Comparison of ENCODE assay signal across 12 cellular contexts in the genomic region with DNA sequence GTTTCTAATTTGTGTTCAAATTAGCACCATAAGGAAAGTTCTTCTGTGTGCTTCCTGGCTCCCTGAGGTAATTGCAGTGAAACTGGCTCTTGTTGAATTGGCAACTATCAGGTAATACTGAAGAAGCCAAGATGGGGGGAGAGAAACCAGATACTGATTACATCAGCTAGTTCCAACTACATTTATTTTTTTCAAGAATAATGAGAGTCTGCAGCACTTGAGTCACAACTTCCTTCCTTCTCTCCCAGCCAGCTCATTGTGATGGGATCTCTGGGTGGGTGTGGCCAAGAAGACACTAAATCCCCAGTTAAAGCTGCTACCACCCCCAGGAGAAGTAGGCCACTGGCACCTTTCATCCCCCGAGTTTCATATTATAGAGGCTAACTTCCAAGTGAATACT.
DNase-seq lines count a peak whose midpoint lies in the region; FAIRE-seq and TF ChIP-seq lines count a peak whose summit lies in the region.
"Had no signal": no experiment of that assay in that cellular context is flagged by ENCODE, and none has a peak within 500 bp of the region (broad histone marks: within the 10 kb centered on the region; RNA-seq: fewer than 3 reads in every experiment).

No MANE protein-coding gene starts in this region.

- no peaks in the 10 kb centered on the region for H3K4me1 ChIP-seq in esophagus squamous epithelium
- H3K4me1 ChIP-seq: neural progenitor cell had no signal

- DNase-seq in DMS79 treated with DMSO at 0.1 percent for 48 hours (lab: John Stamatoyannopoulos, UW) (peak; percentile 10), DMS79 (lab: John Stamatoyannopoulos, UW) (no peak), NOMO-1 treated with DMSO at 0.1 percent for 48 hours (lab: John Stamatoyannopoulos, UW; ENCODE audit: unreplicated experiment) (peak; percentile 50), bronchial epithelial cell (ENCODE audit: low read depth) (peak; percentile 67), skeletal muscle cell (ENCODE audit: low read depth) (peak; percentile 72), H7 (no peak), iPS-NIHi11 (ENCODE audit: low spot score) (no peak), esophagus squamous epithelium (lab: John Stamatoyannopoulos, UW) (no peak)
- DNase-seq: 8988T; activated CD4-positive, alpha-beta memory T cell treated with anti-CD3 and anti-CD28 coated beads for 36 hours; kidney glomerular epithelial cell had no signal

- intact Hi-C loops in esophagus squamous epithelium (cut with DNase I) = no loop called here

- no peak overlapping the region for H3K4me3 ChIP-seq in bronchial epithelial cell (ENCODE audit: low read depth, low read length)
- H3K4me3 ChIP-seq in skeletal muscle cell (ENCODE audit: low read depth, low read length) = no peak overlapping the region
- H3K4me3 ChIP-seq in H7 (ENCODE audit: insufficient read depth, low read depth, low read length) = no peak overlapping the region
- H3K4me3 ChIP-seq in esophagus squamous epithelium = no peak overlapping the region
- H3K4me3 ChIP-seq: neural progenitor cell had no signal

- no peaks in the 10 kb centered on the region for H3K9me3 ChIP-seq in esophagus squamous epithelium

- no peak for TF ChIP-seq CTCF in bronchial epithelial cell (IDR thresholded peaks at IDR 0.05; ENCODE audit: insufficient read depth, low read length, severe bottlenecking)
- TF ChIP-seq CTCF in esophagus squamous epithelium (IDR thresholded peaks at IDR 0.05) = no peak

- 50 to 67% methylated on average over 1 of the region's 1 CpG for WGBS in esophagus squamous epithelium, 2 donors

- no peak for TF ChIP-seq POLR2A in esophagus squamous epithelium (IDR thresholded peaks at IDR 0.05)

- no peak overlapping the region for H3K27ac ChIP-seq in esophagus squamous epithelium
- H3K27ac ChIP-seq: neural progenitor cell had no signal

- H3K27me3 ChIP-seq in bronchial epithelial cell (ENCODE audit: control insufficient read depth, insufficient read depth, low read length) (no peaks in the 10 kb centered on the region), H7 (ENCODE audit: control insufficient read depth, insufficient read depth, low read length) (no peaks in the 10 kb centered on the region), esophagus squamous epithelium (no peaks in the 10 kb centered on the region)
- H3K27me3 ChIP-seq: neural progenitor cell had no signal

- H3K36me3 ChIP-seq in bronchial epithelial cell (ENCODE audit: control insufficient read depth, insufficient read depth, low read length) (no peaks in the 10 kb centered on the region), H7 (replicated peaks; ENCODE audit: control insufficient read depth, insufficient read depth, low read length) (no peaks in the 10 kb centered on the region), esophagus squamous epithelium (no peaks in the 10 kb centered on the region)
- H3K36me3 ChIP-seq: neural progenitor cell had no signal

- FAIRE-seq in bronchial epithelial cell (lab: Jason Lieb, UNC) = no peak

Comparison
In these comparisons a context has a peak if more than half of its experiments do, and no peak if none do; other contexts are left out.
1. DNase-seq: peak in DMS79 treated with DMSO at 0.1 percent for 48 hours (single experiment), NOMO-1 treated with DMSO at 0.1 percent for 48 hours (single experiment), bronchial epithelial cell (single experiment) and skeletal muscle cell (single experiment); none in DMS79 (single experiment), H7 (single experiment), iPS-NIHi11 (single experiment) and esophagus squamous epithelium (single experiment).